In genomic region chr4:16222957-16223527, GRCh38 we compare ENCODE assay signal across 10 cellular contexts. TPM values are rescaled to one million over a fixed set of nuclear protein-coding genes. Genes with fewer than 3 reads are reported as not detected.
A peak's percentile ranks its signal among the peaks of the same experiment; 100 is the strongest.
DNase-seq lines count a peak whose midpoint lies in the region; ATAC-seq and TF ChIP-seq lines count a peak whose summit lies in the region.
"Had no signal": no experiment of that assay in that cellular context is flagged by ENCODE, and none has a peak within 500 bp of the region (broad histone marks: within the 10 kb centered on the region; RNA-seq: fewer than 3 reads in every experiment).

No MANE protein-coding gene starts in this region.

- peak overlapping the region; percentile 2 for H3K27ac Mint-ChIP-seq in activated naive CD4-positive, alpha-beta T cell treated with anti-CD3 and anti-CD28 coated beads, Interleukin-2, amount 50 U/mL, for 24 hours
- H3K27ac Mint-ChIP-seq in activated CD4-positive, alpha-beta memory T cell treated with anti-CD3 and anti-CD28 coated beads, Interleukin-2, amount 10 ng/mL, durations not matched to agents 7 days and 5 days = peak overlapping the region; percentile 3
- peak overlapping the region; percentile 87 for H3K27ac Mint-ChIP-seq in type B pancreatic cell

- peaks cover 56% of the 10 kb centered on the region for H3K4me1 Mint-ChIP-seq in activated naive CD4-positive, alpha-beta T cell treated with anti-CD3 and anti-CD28 coated beads, Interleukin-2, amount 50 U/mL, for 24 hours
- H3K4me1 Mint-ChIP-seq in activated CD4-positive, alpha-beta memory T cell treated with anti-CD3 and anti-CD28 coated beads, Interleukin-2, amount 10 ng/mL, durations not matched to agents 7 days and 5 days = peaks cover 46% of the 10 kb centered on the region
- H3K4me1 Mint-ChIP-seq in type B pancreatic cell (ENCODE audit: unreplicated experiment) = peaks cover 34% of the 10 kb centered on the region

- H3K27me3 Mint-ChIP-seq in activated naive CD4-positive, alpha-beta T cell treated with anti-CD3 and anti-CD28 coated beads, Interleukin-2, amount 50 U/mL, for 24 hours = no peaks in the 10 kb centered on the region
- no peaks in the 10 kb centered on the region for H3K27me3 Mint-ChIP-seq in activated CD4-positive, alpha-beta memory T cell treated with anti-CD3 and anti-CD28 coated beads, Interleukin-2, amount 10 ng/mL, durations not matched to agents 7 days and 5 days
- H3K27me3 Mint-ChIP-seq in type B pancreatic cell = no peaks in the 10 kb centered on the region

- CTCF ChIA-PET in activated CD4-positive, alpha-beta memory T cell treated with anti-CD3 and anti-CD28 coated beads, Interleukin-2, amount 10 ng/mL, durations not matched to agents 7 days and 5 days (lab: Charles Lee) = interaction anchor here (1.1 kb wide), 1 partner anchor 222 kb away, joined by 3 read pairs; no protein-coding TSS in a partner anchor

- peak; percentile 52 for ATAC-seq in left lobe of liver
- no peak for ATAC-seq in HG03354 (IDR thresholded peaks at IDR 0.05; ENCODE audit: poor library complexity, severe bottlenecking, unreplicated experiment)

- H3K36me3 Mint-ChIP-seq in activated naive CD4-positive, alpha-beta T cell treated with anti-CD3 and anti-CD28 coated beads, Interleukin-2, amount 50 U/mL, for 24 hours = peaks cover 8% of the 10 kb centered on the region
- peaks cover 27% of the 10 kb centered on the region for H3K36me3 Mint-ChIP-seq in activated CD4-positive, alpha-beta memory T cell treated with anti-CD3 and anti-CD28 coated beads, Interleukin-2, amount 10 ng/mL, durations not matched to agents 7 days and 5 days (ENCODE audit: low read depth)
- H3K36me3 Mint-ChIP-seq in type B pancreatic cell = no peaks in the 10 kb centered on the region

- DNase-seq in activated naive CD4-positive, alpha-beta T cell treated with Interleukin-2 at 50 U/mL for 16 hours = no peak
- no peak for DNase-seq in activated CD4-positive, alpha-beta memory T cell treated with anti-CD3 and anti-CD28 coated beads, Interleukin-2, amount 10 ng/mL, durations not matched to agents 7 days and 5 days
- DNase-seq in left lobe of liver (ENCODE audit: low spot score) (no peak), type B pancreatic cell (ENCODE audit: extremely low spot score, unreplicated experiment) (no peak), posterior vena cava (ENCODE audit: low spot score) (no peak), NOMO-1 treated with dmso at 0.1 percent for 144 hours (lab: John Stamatoyannopoulos, UW; ENCODE audit: unreplicated experiment) (no peak)
- DNase-seq: activated CD8-positive, alpha-beta memory T cell treated with anti-CD3 and anti-CD28 coated beads for 24 hours; Right ventricle myocardium superior had no signal

- no peaks in the 10 kb centered on the region for H3K9me3 Mint-ChIP-seq in activated naive CD4-positive, alpha-beta T cell treated with anti-CD3 and anti-CD28 coated beads, Interleukin-2, amount 50 U/mL, for 24 hours
- no peaks in the 10 kb centered on the region for H3K9me3 Mint-ChIP-seq in activated CD4-positive, alpha-beta memory T cell treated with anti-CD3 and anti-CD28 coated beads, Interleukin-2, amount 10 ng/mL, durations not matched to agents 7 days and 5 days
- H3K9me3 Mint-ChIP-seq in type B pancreatic cell = no peaks in the 10 kb centered on the region

- intact Hi-C loops in posterior vena cava (cut with DNase I) = no loop called here

- no peak for TF ChIP-seq CTCF in type B pancreatic cell (conservative IDR thresholded peaks at IDR 0.05)

- peak overlapping the region; percentile 84 for H3K4me3 Mint-ChIP-seq in activated naive CD4-positive, alpha-beta T cell treated with anti-CD3 and anti-CD28 coated beads, Interleukin-2, amount 50 U/mL, for 24 hours
- H3K4me3 Mint-ChIP-seq in activated CD4-positive, alpha-beta memory T cell treated with anti-CD3 and anti-CD28 coated beads, Interleukin-2, amount 10 ng/mL, durations not matched to agents 7 days and 5 days = no peak overlapping the region
- peak overlapping the region; percentile 45 for H3K4me3 Mint-ChIP-seq in type B pancreatic cell

- POLR2A ChIA-PET in activated CD4-positive, alpha-beta memory T cell treated with anti-CD3 and anti-CD28 coated beads, Interleukin-2, amount 10 ng/mL, durations not matched to agents 7 days and 5 days (lab: Charles Lee) = no interaction called here

RNA-seq across cellular contexts. Expression of gene TAPT1, which starts 3.2 kb away (rescaled TPM):
- total RNA-seq in activated CD4-positive, alpha-beta memory T cell treated with anti-CD3 and anti-CD28 coated beads, Interleukin-2, amount 10 ng/mL, durations not matched to agents 7 days and 5 days = 10 to 100 TPM; 44.2 to 52.6 TPM
- total RNA-seq in left lobe of liver (39.6 TPM), type B pancreatic cell (ENCODE audit: low replicate concordance) (25.3 and 34.8 TPM in 2 replicates), posterior vena cava (10 to 100 TPM; 43.0 to 71.3 TPM)

Comparison
In these comparisons a context has a peak if more than half of its experiments do, and no peak if none do; other contexts are left out.
1. H3K27ac Mint-ChIP-seq: peak in every context shown above with its lines; median percentile 87 in type B pancreatic cell; 3 in activated CD4-positive, alpha-beta memory T cell treated with anti-CD3 and anti-CD28 coated beads, Interleukin-2, amount 10 ng/mL, durations not matched to agents 7 days and 5 days; 2 in activated naive CD4-positive, alpha-beta T cell treated with anti-CD3 and anti-CD28 coated beads, Interleukin-2, amount 50 U/mL, for 24 hours.